ENCODE assay signal across 1 cellular context in genomic region chr1:167926486-167926997, GRCh38.
TF ChIP-seq lines count a peak whose summit lies in the region.

No MANE protein-coding gene starts in this region.

TF ChIP-seq in liver, 16 proteins besides CTCF, POLR2A, EP300 and RAD21 (continued from another document):
- TF ChIP-seq ATF3 (IDR thresholded peaks at IDR 0.05), result no peak
